In the genomic region with DNA sequence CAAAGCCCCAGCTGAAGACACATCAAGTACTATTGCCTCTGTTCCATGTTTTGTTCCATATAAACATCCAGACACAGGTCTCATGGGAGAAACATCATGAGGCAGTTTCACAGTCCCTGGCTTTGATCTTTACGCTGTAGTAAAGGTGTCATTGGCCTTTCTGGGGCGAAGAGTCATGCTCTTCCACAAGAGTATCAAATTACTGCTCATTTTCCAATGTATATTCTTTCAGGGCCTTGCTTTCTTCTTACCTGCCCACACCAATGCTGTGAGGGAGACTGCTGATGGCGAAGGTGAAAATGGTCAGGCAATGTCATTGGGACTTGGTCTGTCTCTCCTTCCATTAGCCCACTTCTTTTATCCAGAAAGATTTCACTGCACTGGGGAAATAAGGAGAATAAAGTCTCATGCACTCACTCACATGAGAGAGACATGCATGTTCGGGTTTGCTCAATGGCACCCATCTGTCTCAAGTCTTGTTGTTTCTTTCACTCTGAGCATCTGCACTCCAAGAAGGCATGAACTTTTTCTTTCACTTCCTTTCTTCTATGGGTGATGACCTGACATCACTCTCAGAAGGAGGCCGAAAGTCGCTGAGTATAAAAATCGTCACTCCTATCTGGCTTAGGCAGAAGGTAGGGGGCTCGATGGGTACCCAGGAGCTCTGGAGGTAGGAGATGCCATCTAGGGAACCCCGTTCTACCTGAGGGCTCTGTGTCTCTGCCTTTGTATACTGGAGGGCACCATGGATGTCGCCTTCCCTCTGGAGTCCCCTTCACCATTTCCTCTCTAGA, we compare ENCODE assay signal across 8 cellular contexts. TPM values are rescaled to one million over a fixed set of nuclear protein-coding genes. Genes with fewer than 3 reads are reported as not detected.
DNase-seq lines count a peak whose midpoint lies in the region; ATAC-seq and TF ChIP-seq lines count a peak whose summit lies in the region.

No MANE protein-coding gene starts in this region.

- no peaks in the 10 kb centered on the region for H3K9me3 Mint-ChIP-seq in activated naive CD4-positive, alpha-beta T cell treated with anti-CD3 and anti-CD28 coated beads, Interleukin-2, amount 50 U/mL, for 24 hours

- peaks cover 0 to 2% of the 10 kb centered on the region in 2 donors for H3K36me3 ChIP-seq in left lung
- H3K36me3 ChIP-seq in tibial nerve, result no peaks in the 10 kb centered on the region

- CTCF ChIA-PET in RWPE1 (lab: Yijun Ruan, JAX), result no interaction called here

- H3K27me3 Mint-ChIP-seq in activated naive CD4-positive, alpha-beta T cell treated with anti-CD3 and anti-CD28 coated beads, Interleukin-2, amount 50 U/mL, for 24 hours, result peaks cover 15% of the 10 kb centered on the region

- peaks cover 9% of the 10 kb centered on the region for H3K4me1 Mint-ChIP-seq in activated naive CD4-positive, alpha-beta T cell treated with anti-CD3 and anti-CD28 coated beads, Interleukin-2, amount 50 U/mL, for 24 hours

- no peak for TF ChIP-seq POLR2A in tibial nerve (IDR thresholded peaks at IDR 0.05)

- no peaks in the 10 kb centered on the region for H3K27me3 ChIP-seq in left lung
- H3K27me3 ChIP-seq in tibial nerve, result no peaks in the 10 kb centered on the region

- peak overlapping the region; percentile 62 for H3K4me3 Mint-ChIP-seq in activated naive CD4-positive, alpha-beta T cell treated with anti-CD3 and anti-CD28 coated beads, Interleukin-2, amount 50 U/mL, for 24 hours

- peak overlapping the region; percentile 74 for H3K27ac ChIP-seq in RWPE1
- H3K27ac ChIP-seq in left lung, result peak overlapping the region; percentile 84 to 92
- peak overlapping the region; percentile 87 to 95 (median 90) for H3K27ac ChIP-seq in tibial nerve

- H3K9me3 ChIP-seq in left lung (peaks cover 0 to 2% of the 10 kb centered on the region in 2 donors), tibial nerve (no peaks in the 10 kb centered on the region)

- POLR2A ChIA-PET in RWPE1 (lab: Yijun Ruan, JAX; ENCODE audit: low non-redundant PET), result no interaction called here

- TF ChIP-seq CTCF in RWPE1 (conservative IDR thresholded peaks at IDR 0.05; ENCODE audit: low read depth), result no peak
- TF ChIP-seq CTCF in left lung (IDR thresholded peaks at IDR 0.05), result no peak
- TF ChIP-seq CTCF in tibial nerve (IDR thresholded peaks at IDR 0.05), result no peak

- peak in 1 of 2 donors; percentile 47 for TF ChIP-seq EP300 in tibial nerve (IDR thresholded peaks at IDR 0.05)

- intact Hi-C loops in left lung (cut with DNase I), result no loop called here

- WGBS in tibial nerve, 2 donors, result 84 to 91% methylated on average over 10 of the region's 10 CpGs

- H3K4me3 ChIP-seq in left lung (peak overlapping the region; percentile 57 to 63), tibial nerve (peak overlapping the region in 2 of 4 donors; percentile 77 to 83)

- peaks cover 27 to 42% of the 10 kb centered on the region in 2 donors for H3K4me1 ChIP-seq in left lung
- H3K4me1 ChIP-seq in tibial nerve, result peaks cover 0 to 44% (median 30%) of the 10 kb centered on the region in 4 donors

- DNase-seq in activated naive CD4-positive, alpha-beta T cell treated with Interleukin-2 at 50 U/mL for 16 hours, result no peak
- no peak for DNase-seq in RWPE1 (ENCODE audit: low spot score)
- DNase-seq in left lung, result no peak
- no peak for DNase-seq in tibial nerve (ENCODE audit: low spot score in 2 of 2)
- DNase-seq in RKO (ENCODE audit: low spot score), result no peak
- DNase-seq in NCI-H2196 (lab: John Stamatoyannopoulos, UW; ENCODE audit: unreplicated experiment), result no peak

- H3K27ac Mint-ChIP-seq in activated naive CD4-positive, alpha-beta T cell treated with anti-CD3 and anti-CD28 coated beads, Interleukin-2, amount 50 U/mL, for 24 hours, result peak overlapping the region; percentile 72

- ATAC-seq in HG02885 (IDR thresholded peaks at IDR 0.05; ENCODE audit: poor library complexity, unreplicated experiment) (peak; percentile 58), left lung (no peak)

- no peaks in the 10 kb centered on the region for H3K36me3 Mint-ChIP-seq in activated naive CD4-positive, alpha-beta T cell treated with anti-CD3 and anti-CD28 coated beads, Interleukin-2, amount 50 U/mL, for 24 hours

RNA-seq across cellular contexts. Expression of a gene that starts 1.3 kb away (rescaled TPM):
- total RNA-seq in left lung (10 to 100 TPM; 56.8 to 57.6 TPM), tibial nerve (100 to 1,000 TPM in 2 of 4 donors, 10 to 100 TPM in 2; 82.3 to 147 (median 106) TPM)
